In genomic region chr6:92159046-92159445, GRCh38 we compare ENCODE assay signal across 1 cellular context.
TF ChIP-seq lines count a peak whose summit lies in the region.

No MANE protein-coding gene starts in this region.

TF ChIP-seq in GM23338, 12 proteins besides CTCF, POLR2A, EP300 and RAD21 (continued from another document):
- TF ChIP-seq REST (IDR thresholded peaks at IDR 0.05; ENCODE audit: unreplicated experiment) = no peak
